ENCODE assay signal across 12 cellular contexts in genomic region chr2:61660511-61661388, GRCh38.
DNase-seq lines count a peak whose midpoint lies in the region; ATAC-seq and TF ChIP-seq lines count a peak whose summit lies in the region.
"Had no signal": no experiment of that assay in that cellular context is flagged by ENCODE, and none has a peak within 500 bp of the region (broad histone marks: within the 10 kb centered on the region; RNA-seq: fewer than 3 reads in every experiment).

No MANE protein-coding gene starts in this region.

- peaks cover 7% of the 10 kb centered on the region for H3K4me1 Mint-ChIP-seq in activated naive CD8-positive, alpha-beta T cell treated with anti-CD3 and anti-CD28 coated beads, Interleukin-2, amount 50 U/mL, for 24 hours

- no peaks in the 10 kb centered on the region for H3K9me3 ChIP-seq in adrenal gland (replicated peaks in 1 of 3)
- H3K9me3 ChIP-seq: SJSA1, tibial artery had no signal

- no peaks in the 10 kb centered on the region for H3K36me3 Mint-ChIP-seq in activated naive CD8-positive, alpha-beta T cell treated with anti-CD3 and anti-CD28 coated beads, Interleukin-2, amount 50 U/mL, for 24 hours (ENCODE audit: low read depth)
- H3K36me3 Mint-ChIP-seq in activated naive CD4-positive, alpha-beta T cell treated with anti-CD3 and anti-CD28 coated beads, Interleukin-2, amount 50 U/mL, for 72 hours, result no peaks in the 10 kb centered on the region

- peak overlapping the region in 4 of 5 donors; percentile 10 to 77 (median 68) for H3K27ac ChIP-seq in adrenal gland
- H3K27ac ChIP-seq: SJSA1, tibial artery had no signal

- H3K4me3 Mint-ChIP-seq in activated naive CD8-positive, alpha-beta T cell treated with anti-CD3 and anti-CD28 coated beads, Interleukin-2, amount 50 U/mL, for 24 hours, result no peak overlapping the region

- peak; percentile 10 for ATAC-seq in esophagus mucosa
- no peak for ATAC-seq in activated naive CD8-positive, alpha-beta T cell treated with anti-CD3 and anti-CD28 coated beads, Interleukin-2, amount 50 U/mL, for 24 hours
- no peak for ATAC-seq in GM18909 (IDR thresholded peaks at IDR 0.05; ENCODE audit: poor library complexity, unreplicated experiment)
- no peak for ATAC-seq in activated naive CD4-positive, alpha-beta T cell treated with anti-CD3 and anti-CD28 coated beads, Interleukin-2, amount 50 U/mL, for 72 hours

- H3K27me3 Mint-ChIP-seq in activated naive CD8-positive, alpha-beta T cell treated with anti-CD3 and anti-CD28 coated beads, Interleukin-2, amount 50 U/mL, for 24 hours, result no peaks in the 10 kb centered on the region

- no peak overlapping the region for H3K4me3 ChIP-seq in adrenal gland
- H3K4me3 ChIP-seq: SJSA1, tibial artery had no signal

- intact Hi-C loops in adrenal gland (cut with DNase I), result no loop called here

- H3K36me3 ChIP-seq in adrenal gland (replicated peaks in 1 of 2), result no peaks in the 10 kb centered on the region
- H3K36me3 ChIP-seq: SJSA1, tibial artery had no signal

- no peaks in the 10 kb centered on the region for H3K9me3 Mint-ChIP-seq in activated naive CD8-positive, alpha-beta T cell treated with anti-CD3 and anti-CD28 coated beads, Interleukin-2, amount 50 U/mL, for 24 hours
- H3K9me3 Mint-ChIP-seq in activated naive CD4-positive, alpha-beta T cell treated with anti-CD3 and anti-CD28 coated beads, Interleukin-2, amount 50 U/mL, for 72 hours, result no peaks in the 10 kb centered on the region

- H3K4me1 ChIP-seq in adrenal gland (replicated peaks in 1 of 2), result peaks cover 12 to 13% of the 10 kb centered on the region in 2 donors

- no peaks in the 10 kb centered on the region for H3K27me3 ChIP-seq in adrenal gland
- H3K27me3 ChIP-seq: tibial artery had no signal

- no peak for TF ChIP-seq POLR2A in adrenal gland (IDR thresholded peaks at IDR 0.05)

- DNase-seq in adrenal gland (peak in 4 of 7 donors; percentile 24 to 67 (median 47)), middle frontal gyrus (ENCODE audit: extremely low spot score, low spot score) (peak; percentile 37), superior temporal gyrus (ENCODE audit: extremely low spot score) (peak; percentile 46)
- DNase-seq in activated naive CD8-positive, alpha-beta T cell treated with anti-CD3 and anti-CD28 coated beads, Interleukin-2, amount 50 U/mL, for 24 hours, result no peak
- no peak for DNase-seq in activated naive CD4-positive, alpha-beta T cell treated with anti-CD3 and anti-CD28 coated beads, Interleukin-2, amount 50 U/mL, for 72 hours (ENCODE audit: low spot score in 2 of 2)
- DNase-seq: Karpas-422, NCI-H1694 treated with DMSO at 0.1 percent for 48 hours, NCI-H748 treated with DMSO at 0.1 percent for 48 hours, tibial artery had no signal

- H3K27ac Mint-ChIP-seq in activated naive CD8-positive, alpha-beta T cell treated with anti-CD3 and anti-CD28 coated beads, Interleukin-2, amount 50 U/mL, for 24 hours, result no peak overlapping the region
- peak overlapping the region in 1 of 2 donors; percentile 12 for H3K27ac Mint-ChIP-seq in activated naive CD4-positive, alpha-beta T cell treated with anti-CD3 and anti-CD28 coated beads, Interleukin-2, amount 50 U/mL, for 72 hours

- TF ChIP-seq CTCF in adrenal gland (IDR thresholded peaks at IDR 0.05), result peak in 3 of 6 experiments; percentile 18 to 45 (median 20)

- WGBS in adrenal gland, 4 donors, result 61 to 70% (median 64%) methylated on average over 4 of the region's 4 CpGs

Comparison
In these comparisons a context has a peak if more than half of its experiments do, and no peak if none do; other contexts are left out.
1. DNase-seq: peak in adrenal gland (4 of 7), middle frontal gyrus (single experiment) and superior temporal gyrus (single experiment); none in activated naive CD8-positive, alpha-beta T cell treated with anti-CD3 and anti-CD28 coated beads, Interleukin-2, amount 50 U/mL, for 24 hours (single experiment) and activated naive CD4-positive, alpha-beta T cell treated with anti-CD3 and anti-CD28 coated beads, Interleukin-2, amount 50 U/mL, for 72 hours (0 of 2).